Comparison of ENCODE assay signal across 8 cellular contexts in the genomic region with DNA sequence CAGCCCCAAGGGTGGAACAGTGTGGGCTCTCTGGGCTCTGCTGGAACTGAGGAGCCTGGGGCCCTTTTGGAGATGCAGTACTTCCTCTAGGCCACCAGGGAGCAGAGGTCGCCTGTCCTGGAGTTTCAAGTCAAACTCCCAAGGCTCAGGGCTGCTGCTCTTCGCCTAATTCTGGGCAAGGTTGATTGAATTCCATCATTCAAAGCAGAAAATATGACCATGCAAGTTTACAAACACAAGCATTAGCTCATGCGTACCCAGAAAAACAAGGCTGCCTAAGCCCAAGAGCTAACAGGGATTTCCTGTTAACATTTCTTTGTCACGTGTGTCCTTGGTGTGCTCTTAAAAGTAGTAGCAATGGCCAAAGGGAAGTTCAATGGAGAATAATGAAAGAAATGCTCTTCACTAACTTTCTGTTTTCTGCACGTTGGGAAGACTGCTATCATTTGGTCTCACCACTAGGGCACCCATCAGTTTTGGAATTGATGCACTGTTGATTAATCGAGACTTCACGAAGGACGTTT. TPM values are rescaled to one million over a fixed set of nuclear protein-coding genes. Genes with fewer than 3 reads are reported as not detected.
DNase-seq lines count a peak whose midpoint lies in the region; ATAC-seq and TF ChIP-seq lines count a peak whose summit lies in the region.

No MANE protein-coding gene starts in this region.

- no peak overlapping the region for H3K27ac Mint-ChIP-seq in natural killer cell treated with Interleukin-12 subunit alpha and Interleukin-12 subunit beta and Interleukin-15 and Interleukin-18, amount 100 ng/mL, for 72 hours

- no peaks in the 10 kb centered on the region for H3K36me3 Mint-ChIP-seq in natural killer cell treated with Interleukin-12 subunit alpha and Interleukin-12 subunit beta and Interleukin-15 and Interleukin-18, amount 100 ng/mL, for 72 hours

- H3K27ac ChIP-seq in esophagus muscularis mucosa (replicated peaks in 1 of 4) (peak overlapping the region; percentile 84 to 91 (median 86)), testis (no peak overlapping the region)

- H3K4me3 Mint-ChIP-seq in natural killer cell treated with Interleukin-12 subunit alpha and Interleukin-12 subunit beta and Interleukin-15 and Interleukin-18, amount 100 ng/mL, for 72 hours, result no peak overlapping the region

- H3K4me3 ChIP-seq in esophagus muscularis mucosa (no peak overlapping the region), testis (no peak overlapping the region)

- TF ChIP-seq POLR2A in esophagus muscularis mucosa (IDR thresholded peaks at IDR 0.05; ENCODE audit: low read depth), result no peak
- TF ChIP-seq POLR2A in testis (IDR thresholded peaks at IDR 0.05), result no peak

- TF ChIP-seq CTCF in esophagus muscularis mucosa (IDR thresholded peaks at IDR 0.05) (peak; percentile 82 to 92 (median 90)), testis (IDR thresholded peaks at IDR 0.05) (peak; percentile 84 to 88 (median 87))

- H3K4me1 Mint-ChIP-seq in natural killer cell treated with Interleukin-12 subunit alpha and Interleukin-12 subunit beta and Interleukin-15 and Interleukin-18, amount 100 ng/mL, for 72 hours (ENCODE audit: low read depth in 2 of 2), result peaks cover 0 to 13% of the 10 kb centered on the region in 2 donors

- no peaks in the 10 kb centered on the region for H3K9me3 ChIP-seq in esophagus muscularis mucosa
- H3K9me3 ChIP-seq in testis, result no peaks in the 10 kb centered on the region

- peaks cover 0 to 12% (median 5%) of the 10 kb centered on the region in 4 donors for H3K36me3 ChIP-seq in esophagus muscularis mucosa
- no peaks in the 10 kb centered on the region for H3K36me3 ChIP-seq in testis (ENCODE audit: low read depth, missing control alignments)

- no peaks in the 10 kb centered on the region for H3K27me3 ChIP-seq in esophagus muscularis mucosa
- no peaks in the 10 kb centered on the region for H3K27me3 ChIP-seq in testis

- peak in 11 of 14 donors; percentile 23 to 53 (median 37) for DNase-seq in C1 segment of cervical spinal cord (lab: John Stamatoyannopoulos, UW)
- DNase-seq in NOMO-1 treated with DMSO at 0.1 percent for 48 hours (lab: John Stamatoyannopoulos, UW; ENCODE audit: unreplicated experiment), result peak; percentile 77
- DNase-seq in activated T-cell treated with anti-CD3 and anti-CD28 coated beads for 1 hour (ENCODE audit: low read depth), result peak; percentile 21
- DNase-seq in esophagus muscularis mucosa (ENCODE audit: extremely low spot score), result no peak
- no peak for DNase-seq in natural killer cell treated with Interleukin-12 subunit alpha and Interleukin-12 subunit beta and Interleukin-15 and Interleukin-18, amount 100 ng/mL, for 72 hours (ENCODE audit: low spot score)
- peak; percentile 76 for DNase-seq in testis

- H3K27me3 Mint-ChIP-seq in natural killer cell treated with Interleukin-12 subunit alpha and Interleukin-12 subunit beta and Interleukin-15 and Interleukin-18, amount 100 ng/mL, for 72 hours, result peaks cover 0 to 2% of the 10 kb centered on the region in 2 donors

- H3K9me3 Mint-ChIP-seq in natural killer cell treated with Interleukin-12 subunit alpha and Interleukin-12 subunit beta and Interleukin-15 and Interleukin-18, amount 100 ng/mL, for 72 hours, result no peaks in the 10 kb centered on the region

- H3K4me1 ChIP-seq in esophagus muscularis mucosa, result peaks cover 57 to 100% (median 94%) of the 10 kb centered on the region in 4 donors
- peaks cover 22% of the 10 kb centered on the region for H3K4me1 ChIP-seq in testis

- ATAC-seq in GM19023 (IDR thresholded peaks at IDR 0.05; ENCODE audit: unreplicated experiment), result peak; percentile 74
- peak; percentile 90 for ATAC-seq in HG03175 (IDR thresholded peaks at IDR 0.05; ENCODE audit: unreplicated experiment)
- ATAC-seq in natural killer cell treated with Interleukin-12 subunit alpha and Interleukin-12 subunit beta and Interleukin-15 and Interleukin-18, amount 100 ng/mL, for 72 hours, result peak; percentile 58 to 74

- intact Hi-C loops in esophagus muscularis mucosa (cut with DNase I), result no loop called here
- intact Hi-C loops in testis (cut with DNase I; ENCODE audit: low total_unique reads), result no loop called here

- 33% methylated on average over 8 of the region's 8 CpGs for WGBS in esophagus muscularis mucosa
- WGBS in testis, 2 donors, result 54 to 55% methylated on average over 8 of the region's 8 CpGs

- no peak for TF ChIP-seq EP300 in esophagus muscularis mucosa (IDR thresholded peaks at IDR 0.05)

RNA-seq across cellular contexts. Expression of gene LDB3, which starts 20.1 kb away (rescaled TPM):
- total RNA-seq in esophagus muscularis mucosa (10 to 100 TPM; 12.6 to 42.3 (median 21.6) TPM), testis (1 to 10 TPM; 2.7 to 3.6 TPM)
- total RNA-seq in natural killer cell treated with Interleukin-12 subunit alpha and Interleukin-12 subunit beta and Interleukin-15 and Interleukin-18, amount 100 ng/mL, for 72 hours, result not detected
- polyA plus RNA-seq in testis (ENCODE audit: insufficient read depth, low read depth, low replicate concordance), result 20.3 TPM

RNA-seq across cellular contexts. Expression of gene OPN4, which starts 34.1 kb away (rescaled TPM):
- total RNA-seq in esophagus muscularis mucosa (under 1 TPM in 1 of 4 donors, not detected in 3; 0.32 TPM), testis (under 1 TPM in 1 of 2 donors, not detected in 1; 0.19 TPM)
- not detected for total RNA-seq in natural killer cell treated with Interleukin-12 subunit alpha and Interleukin-12 subunit beta and Interleukin-15 and Interleukin-18, amount 100 ng/mL, for 72 hours
- not detected for polyA plus RNA-seq in testis (ENCODE audit: insufficient read depth, low read depth, low replicate concordance)

Comparison
In these comparisons a context has a peak if more than half of its experiments do, and no peak if none do; other contexts are left out.
1. DNase-seq: peak in C1 segment of cervical spinal cord (11 of 14), NOMO-1 treated with DMSO at 0.1 percent for 48 hours (single experiment), activated T-cell treated with anti-CD3 and anti-CD28 coated beads for 1 hour (single experiment) and testis (single experiment); none in esophagus muscularis mucosa (single experiment) and natural killer cell treated with Interleukin-12 subunit alpha and Interleukin-12 subunit beta and Interleukin-15 and Interleukin-18, amount 100 ng/mL, for 72 hours (single experiment).
2. H3K27ac ChIP-seq: peak in esophagus muscularis mucosa (4 of 4); none in testis (0 of 2).
3. Peak in every context shown above with its lines, with median percentiles within 50 percentile points of each other: ATAC-seq.